2 cellular contexts compared by ENCODE assay signal in genomic region chr1:209063816-209064664, GRCh38.
TF ChIP-seq lines count a peak whose summit lies in the region.

No MANE protein-coding gene starts in this region.

TF ChIP-seq in HepG2, 621 proteins besides CTCF, POLR2A, EP300 and RAD21 (continued from another document):
- TF ChIP-seq HNRNPLL (IDR thresholded peaks at IDR 0.05; ENCODE audit: low read depth, low read length, poor library complexity, severe bottlenecking) (no peak), MTF2 (CRISPR knock-in tag; IDR thresholded peaks at IDR 0.05; ENCODE audit: borderline replicate concordance) (no peak), TRIM24 (CRISPR knock-in tag; IDR thresholded peaks at IDR 0.05) (no peak), KLF9 (CRISPR knock-in tag; IDR thresholded peaks at IDR 0.05; ENCODE audit: low read depth) (no peak), ZNF784 (CRISPR knock-in tag; IDR thresholded peaks at IDR 0.05; ENCODE audit: borderline replicate concordance) (no peak), MXD3 (CRISPR knock-in tag; IDR thresholded peaks at IDR 0.05) (no peak)

TF ChIP-seq in H1, 55 proteins besides CTCF, POLR2A, EP300 and RAD21 (continued from another document):
- no peak for TF ChIP-seq GABPA (IDR thresholded peaks at IDR 0.05; ENCODE audit: borderline replicate concordance, insufficient read depth, low read length)
- no peak for TF ChIP-seq E2F6 (IDR thresholded peaks at IDR 0.05)
- TF ChIP-seq HDAC6 (IDR thresholded peaks at IDR 0.05; ENCODE audit: low read depth, low read length) = no peak
- no peak for TF ChIP-seq RFX5 (IDR thresholded peaks at IDR 0.05; ENCODE audit: borderline replicate concordance, low read depth, low read length)
TF ChIP-seq in H1: peak in this region for 0.
